In the genomic region with DNA sequence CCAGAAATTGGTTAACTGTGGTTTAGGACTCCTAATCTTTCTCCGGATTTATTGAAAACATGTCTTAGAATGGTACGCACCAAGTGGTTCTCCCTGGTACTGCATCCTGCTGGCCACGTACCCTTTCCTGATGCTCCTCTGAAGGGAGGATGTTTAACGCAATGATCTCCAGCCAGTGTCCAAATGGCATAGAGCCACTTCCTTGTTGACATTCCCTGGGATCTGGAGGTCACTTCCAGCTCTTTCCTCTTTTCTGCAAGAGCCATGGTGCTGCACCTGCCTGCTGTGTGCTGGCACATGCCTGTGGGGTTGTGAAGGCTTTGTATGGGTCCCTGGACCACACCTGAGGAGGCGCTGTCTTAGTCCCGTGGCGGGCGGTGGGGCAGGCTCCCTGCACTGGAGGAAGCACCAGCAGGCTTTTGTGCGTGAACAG, we compare ENCODE assay signal across 9 cellular contexts. TPM values are rescaled to one million over a fixed set of nuclear protein-coding genes. Genes with fewer than 3 reads are reported as not detected.
DNase-seq lines count a peak whose midpoint lies in the region; ATAC-seq and TF ChIP-seq lines count a peak whose summit lies in the region.
"Had no signal": no experiment of that assay in that cellular context is flagged by ENCODE, and none has a peak within 500 bp of the region (broad histone marks: within the 10 kb centered on the region; RNA-seq: fewer than 3 reads in every experiment).

No MANE protein-coding gene starts in this region.

- no peak overlapping the region for H4K91ac ChIP-seq in neuronal stem cell (ENCODE audit: low read depth, low read length, poor library complexity)

- no peaks in the 10 kb centered on the region for H3K9me3 Mint-ChIP-seq in activated T-cell treated with anti-CD3 and anti-CD28 coated beads, Interleukin-2, amount 50 U/mL, for 24 hours
- H3K9me3 Mint-ChIP-seq: CD4-positive, CD25-positive, alpha-beta regulatory T cell had no signal

- no peaks in the 10 kb centered on the region for H3K27me3 Mint-ChIP-seq in activated T-cell treated with anti-CD3 and anti-CD28 coated beads, Interleukin-2, amount 50 U/mL, for 24 hours
- H3K27me3 Mint-ChIP-seq: CD4-positive, CD25-positive, alpha-beta regulatory T cell had no signal

- H2AFZ ChIP-seq in PC-3 (ENCODE audit: low read length) (no peak overlapping the region), neuronal stem cell (ENCODE audit: low read length) (no peak overlapping the region)

- CTCF ChIA-PET in PC-3 (lab: Charles Lee), result no interaction called here

- H3K27ac Mint-ChIP-seq in activated T-cell treated with anti-CD3 and anti-CD28 coated beads, Interleukin-2, amount 50 U/mL, for 24 hours, result no peak overlapping the region

- no peak overlapping the region for H2BK5ac ChIP-seq in neuronal stem cell (ENCODE audit: low read length)

- H2BK12ac ChIP-seq in neuronal stem cell (ENCODE audit: low read length), result no peak overlapping the region

- H3F3A ChIP-seq in PC-3 (ENCODE audit: low read length, unreplicated experiment), result no peaks in the 10 kb centered on the region

- no peak overlapping the region for H3K4me2 ChIP-seq in PC-3 (ENCODE audit: low read length)
- H3K4me2 ChIP-seq in neuronal stem cell (ENCODE audit: insufficient read depth, low read length, poor library complexity, severe bottlenecking), result no peak overlapping the region

- H3K79me1 ChIP-seq in neuronal stem cell (ENCODE audit: low read depth, low read length), result peaks cover 1% of the 10 kb centered on the region

- WGBS in neuronal stem cell (ENCODE audit: extremely low coverage in 2 of 2, insufficient read length in 2 of 2, insufficient replicate concordance in 1 of 2), 2 donors, result no CpG with 5 or more reads among the region's 9 CpGs

- H2AK5ac ChIP-seq in neuronal stem cell (ENCODE audit: low read depth, low read length), result no peak overlapping the region

- no peaks in the 10 kb centered on the region for H4K20me1 ChIP-seq in PC-3 (ENCODE audit: low read length)

- no peak overlapping the region for H3K9ac ChIP-seq in PC-3 (ENCODE audit: low read length)
- H3K9ac ChIP-seq in neuronal stem cell (ENCODE audit: low read depth, low read length, poor library complexity), result no peak overlapping the region

- H3K4me3 ChIP-seq in PC-3 (ENCODE audit: low read length), result no peak overlapping the region
- H3K4me3 ChIP-seq in fibroblast of mammary gland (ENCODE audit: control insufficient read depth, low read depth, low read length), result no peak overlapping the region
- no peak overlapping the region for H3K4me3 ChIP-seq in neuronal stem cell (ENCODE audit: low read length in 2 of 2)

- H3K9me2 ChIP-seq in PC-3 (replicated peaks; ENCODE audit: low read length), result no peaks in the 10 kb centered on the region

- peaks cover 63% of the 10 kb centered on the region for H3K36me3 Mint-ChIP-seq in activated T-cell treated with anti-CD3 and anti-CD28 coated beads, Interleukin-2, amount 50 U/mL, for 24 hours (ENCODE audit: low read depth)

- H3K27ac ChIP-seq in PC-3 (ENCODE audit: low read length) (no peak overlapping the region), neuronal stem cell (replicated peaks; ENCODE audit: low read length) (no peak overlapping the region)

- H3K4me1 Mint-ChIP-seq in activated T-cell treated with anti-CD3 and anti-CD28 coated beads, Interleukin-2, amount 50 U/mL, for 24 hours (ENCODE audit: low read depth), result peaks cover 78% of the 10 kb centered on the region

- peak; percentile 9 to 47 for DNase-seq in NCI-H2081 (lab: John Stamatoyannopoulos, UW)
- no peak for DNase-seq in NCI-H2081 treated with DMSO at 0.1 percent for 48 hours (lab: John Stamatoyannopoulos, UW)
- peak; percentile 74 for DNase-seq in PC-3
- peak; percentile 57 for DNase-seq in fibroblast of mammary gland (ENCODE audit: low read depth)
- peak; percentile 52 for DNase-seq in superior temporal gyrus (ENCODE audit: extremely low spot score)
- no peak for DNase-seq in activated T-cell treated with anti-CD3 and anti-CD28 coated beads, Interleukin-2, amount 50 U/mL, for 24 hours
- DNase-seq in nucleus accumbens (lab: John Stamatoyannopoulos, UW), result no peak
- no peak for DNase-seq in neuronal stem cell (ENCODE audit: low spot score)

- H2BK15ac ChIP-seq in neuronal stem cell (ENCODE audit: low read length), result no peak overlapping the region

- no peak overlapping the region for H3K14ac ChIP-seq in neuronal stem cell (ENCODE audit: low read length)

- no peak overlapping the region for H2BK120ac ChIP-seq in neuronal stem cell (ENCODE audit: low read depth, low read length)

- H3K36me3 ChIP-seq in PC-3 (ENCODE audit: low read depth, low read length) (peaks cover 30% of the 10 kb centered on the region), neuronal stem cell (replicated peaks in 1 of 2; ENCODE audit: control insufficient read depth in 2 of 2, insufficient read depth in 2 of 2, low read length in 2 of 2) (peaks cover 0 to 12% of the 10 kb centered on the region in 2 donors)

- H3K9me3 ChIP-seq in PC-3 (ENCODE audit: low read length), result no peaks in the 10 kb centered on the region
- H3K9me3 ChIP-seq in neuronal stem cell (replicated peaks in 1 of 2; ENCODE audit: control insufficient read depth in 2 of 2, insufficient read depth in 1 of 2, low read depth in 1 of 2, low read length in 2 of 2), result peaks cover 0 to under 1% of the 10 kb centered on the region in 2 donors

- H3K4me3 Mint-ChIP-seq in activated T-cell treated with anti-CD3 and anti-CD28 coated beads, Interleukin-2, amount 50 U/mL, for 24 hours, result no peak overlapping the region
- H3K4me3 Mint-ChIP-seq: CD4-positive, CD25-positive, alpha-beta regulatory T cell had no signal

- H3K4ac ChIP-seq in neuronal stem cell (ENCODE audit: low read length), result no peak overlapping the region

- POLR2A ChIA-PET in PC-3 (lab: Charles Lee; ENCODE audit: unreplicated experiment), result no interaction called here

- H3K79me2 ChIP-seq in PC-3 (ENCODE audit: low read length), result peaks cover 99% of the 10 kb centered on the region

- no peak overlapping the region for H4K8ac ChIP-seq in neuronal stem cell (ENCODE audit: low read depth, low read length)

- H3K23ac ChIP-seq in neuronal stem cell (ENCODE audit: low read depth, low read length, poor library complexity), result no peak overlapping the region

- intact Hi-C loops in PC-3 (cut with micrococcal nuclease), result no loop called here

- no peaks in the 10 kb centered on the region for H3K27me3 ChIP-seq in PC-3 (ENCODE audit: low read length)
- H3K27me3 ChIP-seq in neuronal stem cell (ENCODE audit: control insufficient read depth in 3 of 3, insufficient read depth in 3 of 3, low read depth in 1 of 3, low read length in 3 of 3), result no peaks in the 10 kb centered on the region

- BruUV-seq in PC-3 (replicated peaks; lab: Mats Ljungman, UMichigan), result no TSS peak

- ATAC-seq in PC-3, result peak; percentile 47

- peak; percentile 84 for TF ChIP-seq CTCF in PC-3 (conservative IDR thresholded peaks at IDR 0.05; ENCODE audit: low read depth, low read length)
- peak; percentile 58 for TF ChIP-seq CTCF in fibroblast of mammary gland (conservative IDR thresholded peaks at IDR 0.05; ENCODE audit: control insufficient read depth, insufficient read depth, low read depth, low read length)

- H3K4me1 ChIP-seq in PC-3 (ENCODE audit: insufficient read depth, low read length) (peaks cover 23% of the 10 kb centered on the region), neuronal stem cell (ENCODE audit: control insufficient read depth in 2 of 2, insufficient read depth in 1 of 2, low read depth in 1 of 2, low read length in 2 of 2) (peaks cover 3 to 16% of the 10 kb centered on the region in 2 donors)

- no peak overlapping the region for H3K18ac ChIP-seq in neuronal stem cell (ENCODE audit: low read length)

RNA-seq across cellular contexts. Expression of a gene that starts 53.9 kb away (rescaled TPM):
- 182 and 193 TPM in 2 replicates for total RNA-seq in PC-3 (2014; rRNA removed)
- 40.1 TPM for polyA plus RNA-seq in neuronal stem cell (2013, experiment 1 of 2)
- 39.4 TPM for polyA plus RNA-seq in neuronal stem cell (2013, experiment 2 of 2)

Comparison
In these comparisons a context has a peak if more than half of its experiments do, and no peak if none do; other contexts are left out.
1. DNase-seq: peak in NCI-H2081 (2 of 2), PC-3 (single experiment), fibroblast of mammary gland (single experiment) and superior temporal gyrus (single experiment); none in NCI-H2081 treated with DMSO at 0.1 percent for 48 hours (single experiment), activated T-cell treated with anti-CD3 and anti-CD28 coated beads, Interleukin-2, amount 50 U/mL, for 24 hours (single experiment), nucleus accumbens (0 of 56) and neuronal stem cell (single experiment).